Comparison of ENCODE assay signal across 32 cellular contexts in the genomic region with DNA sequence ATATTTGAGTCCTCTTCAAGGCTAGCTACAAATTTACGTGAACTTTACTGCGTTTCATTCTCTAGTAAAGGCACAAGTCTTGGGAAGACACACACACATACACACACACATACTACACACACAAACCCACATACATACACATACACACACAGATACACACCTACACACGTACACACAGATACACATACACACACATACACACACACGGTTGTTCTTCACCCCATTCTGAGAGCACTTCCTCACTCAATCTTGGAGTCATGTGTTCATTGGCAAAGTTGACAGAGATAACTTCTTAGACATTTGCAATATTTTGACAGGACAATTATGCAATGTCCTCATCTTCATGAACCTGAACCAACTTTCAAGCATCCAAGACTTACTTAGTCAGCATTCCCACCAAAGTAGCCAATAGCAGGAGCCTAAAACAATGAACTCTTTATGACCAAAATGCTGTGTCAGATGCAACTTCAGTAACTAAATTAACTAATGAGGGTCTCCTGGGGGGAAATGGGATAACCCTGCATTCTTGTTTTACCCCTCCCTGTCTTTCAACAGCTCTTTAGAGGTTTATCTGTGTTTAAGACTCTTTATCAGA.
"Had no signal": no experiment of that assay in that cellular context is flagged by ENCODE, and none has a peak within 500 bp of the region (broad histone marks: within the 10 kb centered on the region; RNA-seq: fewer than 3 reads in every experiment).

No MANE protein-coding gene starts in this region.

- H3K4me3 Mint-ChIP-seq: activated naive CD8-positive, alpha-beta T cell treated with anti-CD3 and anti-CD28 coated beads for 36 hours; brain; effector memory CD8-positive, alpha-beta T cell; nephron progenitor cell; stimulated activated effector memory CD8-positive, alpha-beta T cell treated with anti-CD3 and anti-CD28 coated beads, Interleukin-12 subunit alpha, Interleukin-12 subunit beta, amount 100 ng/mL, for 72 hours; stimulated activated naive CD8-positive, alpha-beta T cell treated with anti-CD3 and anti-CD28 coated beads, Interleukin-15, Interleukin-2, amounts not matched to agents 100 ng/mL and 50 ng/mL, for 24 hours; T-helper 1 cell treated with Interleukin-12 subunit alpha and Interleukin-12 subunit beta and Interleukin-4 antibody, amounts not matched to agents 30 μg/mL and 1 μg/mL, for 36 hours had no signal

- H3K9me3 Mint-ChIP-seq: activated naive CD8-positive, alpha-beta T cell treated with anti-CD3 and anti-CD28 coated beads for 36 hours; brain; effector memory CD8-positive, alpha-beta T cell; nephron progenitor cell; stimulated activated effector memory CD8-positive, alpha-beta T cell treated with anti-CD3 and anti-CD28 coated beads, Interleukin-12 subunit alpha, Interleukin-12 subunit beta, amount 100 ng/mL, for 72 hours; stimulated activated naive CD8-positive, alpha-beta T cell treated with anti-CD3 and anti-CD28 coated beads, Interleukin-15, Interleukin-2, amounts not matched to agents 100 ng/mL and 50 ng/mL, for 24 hours had no signal

- H3K27ac Mint-ChIP-seq: activated naive CD8-positive, alpha-beta T cell treated with anti-CD3 and anti-CD28 coated beads for 36 hours; brain; effector memory CD8-positive, alpha-beta T cell; nephron progenitor cell; progenitor cell of endocrine pancreas; stimulated activated effector memory CD8-positive, alpha-beta T cell treated with anti-CD3 and anti-CD28 coated beads, Interleukin-12 subunit alpha, Interleukin-12 subunit beta, amount 100 ng/mL, for 72 hours; stimulated activated naive CD8-positive, alpha-beta T cell treated with anti-CD3 and anti-CD28 coated beads, Interleukin-15, Interleukin-2, amounts not matched to agents 100 ng/mL and 50 ng/mL, for 24 hours; T-helper 1 cell treated with Interleukin-12 subunit alpha and Interleukin-12 subunit beta and Interleukin-4 antibody, amounts not matched to agents 30 μg/mL and 1 μg/mL, for 36 hours had no signal

- H3K9me3 ChIP-seq: adrenal gland, ascending aorta, neutrophil, ovary, right lobe of liver had no signal

- H3K27me3 Mint-ChIP-seq: activated naive CD8-positive, alpha-beta T cell treated with anti-CD3 and anti-CD28 coated beads for 36 hours had no signal

- H3K27ac ChIP-seq: adrenal gland, ascending aorta, cardiac muscle cell, coronary artery, neutrophil, ovary, right lobe of liver, WERI-Rb-1 had no signal

- H3K36me3 Mint-ChIP-seq: activated naive CD8-positive, alpha-beta T cell treated with anti-CD3 and anti-CD28 coated beads for 36 hours; brain; stimulated activated effector memory CD8-positive, alpha-beta T cell treated with anti-CD3 and anti-CD28 coated beads, Interleukin-12 subunit alpha, Interleukin-12 subunit beta, amount 100 ng/mL, for 72 hours had no signal

- H3K4me3 ChIP-seq: adrenal gland, ascending aorta, cardiac muscle cell, coronary artery, lung, ovary, right lobe of liver, skin epidermis had no signal

- ATAC-seq: activated CD4-positive, CD25-positive, alpha-beta regulatory T cell treated with anti-CD3 and anti-CD28 coated beads, Interleukin-2, amount 50 U/mL, for 24 hours; effector memory CD8-positive, alpha-beta T cell; left lobe of liver; stimulated activated effector memory CD8-positive, alpha-beta T cell treated with anti-CD3 and anti-CD28 coated beads, Interleukin-12 subunit alpha, Interleukin-12 subunit beta, amount 100 ng/mL, for 72 hours had no signal

- H3K4me1 ChIP-seq: adrenal gland, ascending aorta, right lobe of liver had no signal

- H3K4me1 Mint-ChIP-seq: brain; nephron progenitor cell; stimulated activated effector memory CD8-positive, alpha-beta T cell treated with anti-CD3 and anti-CD28 coated beads, Interleukin-12 subunit alpha, Interleukin-12 subunit beta, amount 100 ng/mL, for 72 hours had no signal

- H3K27me3 ChIP-seq: adrenal gland, ascending aorta, cardiac muscle cell, neutrophil, ovary, right lobe of liver had no signal

- DNase-seq: activated CD4-positive, alpha-beta T cell treated with anti-CD3 and anti-CD28 coated beads for 48 hours; activated CD4-positive, alpha-beta T cell treated with anti-CD3 and anti-CD28 coated beads, Interleukin-2, amount 50 U/mL, for 48 hours; activated CD8-positive, alpha-beta memory T cell treated with anti-CD3 and anti-CD28 coated beads for 24 hours; activated effector memory CD4-positive, alpha-beta T cell treated with Interleukin-2 at 50 U/mL for 16 hours; activated naive CD4-positive, alpha-beta T cell treated with Interleukin-2 at 50 U/mL for 16 hours; activated naive CD8-positive, alpha-beta T cell treated with anti-CD3 and anti-CD28 coated beads for 36 hours; adrenal gland; cerebellar nuclear complex; effector memory CD8-positive, alpha-beta T cell; erythroblast; head of caudate nucleus; hippocampal formation; nephron progenitor cell; ovary; right lobe of liver; stimulated activated CD4-positive, alpha-beta T cell treated with anti-CD3 and anti-CD28 coated beads, Interleukin-12 subunit alpha, Interleukin-12 subunit beta, amount 100 ng/mL, for 4 hours; stimulated activated CD4-positive, alpha-beta T cell treated with anti-CD3 and anti-CD28 coated beads, Interleukin-4, amount 100 ng/mL, for 24 hours; T1000; WERI-Rb-1 had no signal

- H3K36me3 ChIP-seq: adrenal gland, ascending aorta, cardiac muscle cell, neutrophil, ovary, right lobe of liver, WERI-Rb-1 had no signal
